ENCODE assay signal across 20 cellular contexts in genomic region chr20:23232219-23232581, GRCh38.
"Had no signal": no experiment of that assay in that cellular context is flagged by ENCODE, and none has a peak within 500 bp of the region (broad histone marks: within the 10 kb centered on the region; RNA-seq: fewer than 3 reads in every experiment).

No MANE protein-coding gene starts in this region.

- H3K36me3 Mint-ChIP-seq: activated naive CD8-positive, alpha-beta T cell treated with anti-CD3 and anti-CD28 coated beads, Interleukin-2, amount 10 ng/mL, durations not matched to agents 7 days and 5 days had no signal

- H3K36me3 ChIP-seq: brain microvascular endothelial cell, heart left ventricle, left lung, lower lobe of right lung, right lobe of liver, uterus had no signal

- H3K27me3 ChIP-seq: brain microvascular endothelial cell, heart left ventricle, left lung, right lobe of liver, testis, uterus had no signal

- H3K9me3 ChIP-seq: lower lobe of right lung, right lobe of liver, testis, uterus had no signal

- H3K4me1 ChIP-seq: lower lobe of right lung, right lobe of liver, uterus had no signal

- FAIRE-seq: astrocyte, endothelial cell of umbilical vein had no signal

- H3K4me3 ChIP-seq: coronary artery, dorsolateral prefrontal cortex, heart left ventricle, left lung, lower lobe of right lung, right lobe of liver, testis, uterus had no signal

- H3K27ac Mint-ChIP-seq: activated CD4-positive, alpha-beta T cell treated with anti-CD3 and anti-CD28 coated beads for 36 hours; activated naive CD4-positive, alpha-beta T cell treated with anti-CD3 and anti-CD28 coated beads for 36 hours; activated naive CD8-positive, alpha-beta T cell treated with anti-CD3 and anti-CD28 coated beads, Interleukin-2, amount 10 ng/mL, durations not matched to agents 7 days and 5 days; nephron had no signal

- H3K27ac ChIP-seq: brain microvascular endothelial cell, coronary artery, dorsolateral prefrontal cortex, heart left ventricle, left lung, lower lobe of right lung, right lobe of liver, testis, uterus had no signal

- DNase-seq: activated CD4-positive, alpha-beta T cell treated with anti-CD3 and anti-CD28 coated beads for 36 hours; activated CD4-positive, CD25-positive, alpha-beta regulatory T cell; activated effector memory CD4-positive, alpha-beta T cell treated with Interleukin-2 at 50 U/mL for 16 hours; activated naive CD4-positive, alpha-beta T cell treated with anti-CD3 and anti-CD28 coated beads for 36 hours; activated naive CD8-positive, alpha-beta T cell treated with anti-CD3 and anti-CD28 coated beads, Interleukin-2, amount 10 ng/mL, durations not matched to agents 7 days and 5 days; amniotic stem cell; brain microvascular endothelial cell; dorsolateral prefrontal cortex; heart left ventricle; left lung; lower lobe of right lung; stimulated activated CD4-positive, alpha-beta T cell treated with anti-CD3 and anti-CD28 coated beads, Interleukin-2, amount 100 ng/mL, for 48 hours; stimulated activated naive CD4-positive, alpha-beta T cell treated with Interleukin-2 at 50 U/mL for 16 hours; testis; uterus had no signal

- ATAC-seq: activated CD4-positive, alpha-beta T cell treated with anti-CD3 and anti-CD28 coated beads for 36 hours; heart left ventricle; left lung; lower lobe of right lung had no signal
